9 cellular contexts compared by ENCODE assay signal in genomic region chr20:32510601-32511357, GRCh38.
DNase-seq lines count a peak whose midpoint lies in the region; ATAC-seq and TF ChIP-seq lines count a peak whose summit lies in the region.
"Had no signal": no experiment of that assay in that cellular context is flagged by ENCODE, and none has a peak within 500 bp of the region (broad histone marks: within the 10 kb centered on the region; RNA-seq: fewer than 3 reads in every experiment).

No MANE protein-coding gene starts in this region.

- in situ Hi-C loops in ACHN (cut with HindIII; ENCODE audit: low pct_ligation_motif_present, low pct_unique_long_range_greater_than_20kb, low sequenced_read_pairs) = loop anchor here (25.0 kb wide), 1 partner anchor 127 kb away; no protein-coding TSS in a partner anchor

- peak overlapping the region; percentile 21 for H3K27ac ChIP-seq in caudate nucleus (ENCODE audit: low read depth, low read length)

- BruUV-seq in Caco-2 (replicated peaks; lab: Mats Ljungman, UMichigan) = TSS peak; percentile 42

- no peak for ATAC-seq in GM18909 (IDR thresholded peaks at IDR 0.05; ENCODE audit: poor library complexity, unreplicated experiment)
- ATAC-seq: esophagus mucosa had no signal

- intact Hi-C loops in Caco-2 (cut with micrococcal nuclease; ENCODE audit: unreplicated experiment) = loop anchor here (1.0 kb wide), 1 partner anchor 40 kb away; no protein-coding TSS in a partner anchor

- H3K9me3 Mint-ChIP-seq in Caco-2 (ENCODE audit: unreplicated experiment) (no peaks in the 10 kb centered on the region), nephron (no peaks in the 10 kb centered on the region)

- H3K9me3 ChIP-seq in Caco-2 = no peaks in the 10 kb centered on the region

- peak overlapping the region; percentile 12; the same call in 1 of the 2 replicates for H3K4me3 ChIP-seq in Caco-2 (ENCODE audit: low read depth, low read length)

- H3K36me3 ChIP-seq in Caco-2 (ENCODE audit: control insufficient read depth, insufficient read depth, low read length) = no peaks in the 10 kb centered on the region

- no peaks in the 10 kb centered on the region for H3K27me3 ChIP-seq in Caco-2 (replicated peaks; ENCODE audit: control insufficient read depth, insufficient read depth, low read length)

- CTCF ChIA-PET in Caco-2 (lab: Charles Lee) = interaction anchor here (0.6 to 1.5 kb wide), 11 partner anchors 11 to 559 kb away, joined by 3 to 10 read pairs (median 4); partner anchors contain the start of gene PDRG1

- peak overlapping the region; percentile 79 for H3K27ac Mint-ChIP-seq in Caco-2 (ENCODE audit: unreplicated experiment)
- peak overlapping the region; percentile 80 to 94 (median 87) for H3K27ac Mint-ChIP-seq in nephron

- H3K36me3 Mint-ChIP-seq in Caco-2 (ENCODE audit: insufficient read depth, unreplicated experiment) = peaks cover 10% of the 10 kb centered on the region
- peaks cover 37% of the 10 kb centered on the region for H3K36me3 Mint-ChIP-seq in nephron (ENCODE audit: low read depth)

- H3K27me3 Mint-ChIP-seq in Caco-2 (ENCODE audit: insufficient read depth, unreplicated experiment) = no peaks in the 10 kb centered on the region
- H3K27me3 Mint-ChIP-seq in nephron (ENCODE audit: low read depth) = peaks cover 4% of the 10 kb centered on the region

- DNase-seq in Caco-2 (peak; percentile 91 to 97), NCI-H146 treated with DMSO at 0.1 percent for 48 hours (lab: John Stamatoyannopoulos, UW; ENCODE audit: unreplicated experiment) (peak; percentile 28), caudate nucleus (lab: John Stamatoyannopoulos, UW) (no peak), ACHN (no peak), AG08395 (ENCODE audit: low spot score) (no peak), COLO829 (ENCODE audit: low spot score) (no peak)

- TF ChIP-seq CTCF in Caco-2 (IDR thresholded peaks at IDR 0.05; ENCODE audit: insufficient read depth in 1 of 2, low read depth in 1 of 2, low read length in 1 of 2, severe bottlenecking in 1 of 2, unreplicated experiment in 1 of 2) = peak in 1 of 2 experiments; percentile 39
- no peak for TF ChIP-seq CTCF in nephron (IDR thresholded peaks at IDR 0.05; ENCODE audit: unreplicated experiment in 3 of 3)

- peak overlapping the region; percentile 56 for H3K4me3 Mint-ChIP-seq in Caco-2 (ENCODE audit: unreplicated experiment)
- peak overlapping the region in 2 of 3 experiments; percentile 5 to 21 for H3K4me3 Mint-ChIP-seq in nephron

- POLR2A ChIA-PET in Caco-2 (lab: Charles Lee) = interaction anchor here (0.7 to 1.4 kb wide), 4 partner anchors 25 to 35 kb away, joined by 3 to 9 read pairs (median 5); no protein-coding TSS in a partner anchor

- H3K4me1 ChIP-seq in Caco-2 = peaks cover 53% of the 10 kb centered on the region

- H3K4me1 Mint-ChIP-seq in Caco-2 (ENCODE audit: low read depth, unreplicated experiment) (peaks cover 42% of the 10 kb centered on the region), nephron (peaks cover 36% of the 10 kb centered on the region)

Comparison
In these comparisons a context has a peak if more than half of its experiments do, and no peak if none do; other contexts are left out.
1. DNase-seq: peak in Caco-2 (2 of 2) and NCI-H146 treated with DMSO at 0.1 percent for 48 hours (single experiment); none in caudate nucleus (0 of 61), ACHN (single experiment), AG08395 (single experiment) and COLO829 (single experiment).